In genomic region chr7:116577320-116577871, GRCh38 we compare ENCODE assay signal across 1 cellular context.
A peak's percentile ranks its signal among the peaks of the same experiment; 100 is the strongest.
TF ChIP-seq lines count a peak whose summit lies in the region.

No MANE protein-coding gene starts in this region.

TF ChIP-seq in GM12878, 131 proteins besides CTCF, POLR2A, EP300 and RAD21 (continued from another document):
- TF ChIP-seq NKRF (conservative IDR thresholded peaks at IDR 0.05), result no peak
- TF ChIP-seq JUNB (IDR thresholded peaks at IDR 0.05), result peak; percentile 85
- TF ChIP-seq IKZF1 (conservative IDR thresholded peaks at IDR 0.05), result peak; percentile 52; the same call in 1 of the 2 replicates
- TF ChIP-seq KAT2A (conservative IDR thresholded peaks at IDR 0.05; ENCODE audit: control insufficient read depth, low read depth, low read length), result no peak
- TF ChIP-seq MTA2 (IDR thresholded peaks at IDR 0.05; ENCODE audit: low read depth), result peak; percentile 94
- peak; percentile 69; the same call in 1 of the 2 replicates for TF ChIP-seq RELB (IDR thresholded peaks at IDR 0.05; ENCODE audit: low read depth)
- no peak for TF ChIP-seq CEBPZ (IDR thresholded peaks at IDR 0.05; ENCODE audit: low read depth, low read length)
- TF ChIP-seq BACH1 (IDR thresholded peaks at IDR 0.05; ENCODE audit: borderline replicate concordance), result peak; percentile 55; the same call in 1 of the 2 replicates
- no peak for TF ChIP-seq CEBPB (IDR thresholded peaks at IDR 0.05; ENCODE audit: borderline replicate concordance in 1 of 2, low read depth in 2 of 2, low read length in 2 of 2)
- 0 out of 2 replicates have a peak, but pooled peaks have one; percentile 22 for TF ChIP-seq ZNF217 (IDR thresholded peaks at IDR 0.05)
- TF ChIP-seq NFIC (IDR thresholded peaks at IDR 0.05; ENCODE audit: low read depth, low read length), result peak; percentile 53; the same call in 1 of the 2 replicates
- no peak for TF ChIP-seq GABPA (IDR thresholded peaks at IDR 0.05; ENCODE audit: low read depth)
- TF ChIP-seq KDM1A (IDR thresholded peaks at IDR 0.05; ENCODE audit: borderline replicate concordance), result no peak
- TF ChIP-seq JUND (IDR thresholded peaks at IDR 0.05; ENCODE audit: low read depth, low read length), result peak; percentile 64
- no peak for TF ChIP-seq CHD2 (IDR thresholded peaks at IDR 0.05; ENCODE audit: borderline replicate concordance, low read depth, low read length)
- TF ChIP-seq ZNF207 (IDR thresholded peaks at IDR 0.05; ENCODE audit: borderline replicate concordance), result no peak
- TF ChIP-seq TCF7 (IDR thresholded peaks at IDR 0.05; ENCODE audit: borderline replicate concordance), result no peak
- peak; percentile 92 for TF ChIP-seq IRF4 (IDR thresholded peaks at IDR 0.05; ENCODE audit: low read depth, low read length)
- no peak for TF ChIP-seq CBX5 (IDR thresholded peaks at IDR 0.05; ENCODE audit: low read depth)
- TF ChIP-seq STAT3 (IDR thresholded peaks at IDR 0.05; ENCODE audit: low read depth, low read length), result no peak
- TF ChIP-seq MEF2A (IDR thresholded peaks at IDR 0.05; ENCODE audit: insufficient read depth, low read depth, low read length), result 0 out of 2 replicates have a peak, but pooled peaks have one; percentile 46
- TF ChIP-seq KLF5 (IDR thresholded peaks at IDR 0.05; ENCODE audit: partially characterized antibody), result no peak
- TF ChIP-seq CHD1 (IDR thresholded peaks at IDR 0.05; ENCODE audit: low read depth, low read length), result no peak
- no peak for TF ChIP-seq CHD4 (IDR thresholded peaks at IDR 0.05)
- no peak for TF ChIP-seq ESRRA (IDR thresholded peaks at IDR 0.05; ENCODE audit: low read length)
- no peak for TF ChIP-seq SMAD1 (IDR thresholded peaks at IDR 0.05; ENCODE audit: low read depth, partially characterized antibody)
- TF ChIP-seq STAT1 (conservative IDR thresholded peaks at IDR 0.05), result no peak
- peak; percentile 31 to 52; a peak in 2 of 4 replicates for TF ChIP-seq BHLHE40 (IDR thresholded peaks at IDR 0.05; ENCODE audit: borderline replicate concordance in 1 of 2, low read depth in 2 of 2, low read length in 1 of 2)
- no peak for TF ChIP-seq SREBF2 (IDR thresholded peaks at IDR 0.05; ENCODE audit: low read length)
- no peak for TF ChIP-seq RCOR1 (conservative IDR thresholded peaks at IDR 0.05; ENCODE audit: low read depth, low read length)
- peak; percentile 57; the same call in 1 of the 2 replicates for TF ChIP-seq NBN (IDR thresholded peaks at IDR 0.05)
- peak; percentile 83; the same call in 1 of the 2 replicates for TF ChIP-seq BCL11A (IDR thresholded peaks at IDR 0.05; ENCODE audit: low read depth, low read length)
- TF ChIP-seq MEF2B (IDR thresholded peaks at IDR 0.05; ENCODE audit: partially characterized antibody, poor library complexity, severe bottlenecking), result no peak
- no peak for TF ChIP-seq SP1 (IDR thresholded peaks at IDR 0.05; ENCODE audit: low read depth, low read length)
- peak; percentile 64 for TF ChIP-seq RAD51 (IDR thresholded peaks at IDR 0.05)
- no peak for TF ChIP-seq ZNF622 (IDR thresholded peaks at IDR 0.05)
- TF ChIP-seq HDGF (IDR thresholded peaks at IDR 0.05), result no peak
TF ChIP-seq in GM12878: peak in this region for 34.
